In the genomic region with DNA sequence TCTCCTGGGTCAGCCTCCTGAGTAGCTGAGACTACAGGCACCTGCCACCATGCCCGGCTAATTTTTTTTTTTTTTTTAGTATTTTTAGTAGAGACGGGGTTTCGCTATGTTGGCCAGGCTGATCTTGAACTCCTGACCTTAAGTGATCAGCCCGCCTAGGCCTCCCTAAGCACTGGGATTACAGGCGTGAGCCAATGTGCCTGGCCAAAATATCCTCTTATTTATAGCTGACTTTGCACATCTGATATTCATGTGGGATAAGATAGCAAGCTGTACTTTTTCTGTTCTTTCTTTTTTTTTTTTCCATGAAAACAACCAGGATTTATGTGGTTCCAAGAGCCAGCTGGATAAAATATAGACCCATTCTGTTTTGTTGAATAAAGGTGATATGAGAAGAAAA, we compare ENCODE assay signal across 1 cellular context.
TF ChIP-seq lines count a peak whose summit lies in the region.

No MANE protein-coding gene starts in this region.

TF ChIP-seq in HepG2, 621 proteins besides CTCF, POLR2A, EP300 and RAD21:
- TF ChIP-seq MAFF (IDR thresholded peaks at IDR 0.05; ENCODE audit: low read depth, low read length) (peak; percentile 91), NFYB (CRISPR knock-in tag; IDR thresholded peaks at IDR 0.05) (no peak), MAFK (conservative IDR thresholded peaks at IDR 0.05 in 1 of 2, IDR thresholded peaks at IDR 0.05 in 1 of 2; ENCODE audit: low read length in 2 of 2) (peak; percentile 92 to 93)
